Comparison of ENCODE assay signal across 21 cellular contexts in the genomic region with DNA sequence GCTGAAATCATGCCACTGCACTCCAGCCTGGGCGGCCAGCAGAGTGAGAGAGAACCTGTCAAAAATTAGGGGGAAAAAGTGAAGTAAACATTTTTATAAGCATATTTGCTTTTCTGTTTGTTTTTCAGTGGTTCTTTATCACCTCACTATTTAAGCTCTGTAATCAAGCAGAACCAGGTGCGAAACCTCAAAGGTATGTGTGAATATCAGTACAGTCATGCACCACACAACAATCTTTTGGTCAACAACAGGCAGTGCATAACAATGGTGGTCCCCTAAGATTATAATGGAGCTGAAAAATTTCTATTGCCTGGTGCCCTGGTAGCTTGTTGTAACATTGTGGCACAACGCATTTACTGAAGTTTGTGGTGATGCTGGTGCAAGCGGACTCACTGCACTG.
"Had no signal": no experiment of that assay in that cellular context is flagged by ENCODE, and none has a peak within 500 bp of the region (broad histone marks: within the 10 kb centered on the region; RNA-seq: fewer than 3 reads in every experiment).

No MANE protein-coding gene starts in this region.

- ATAC-seq: activated T-helper 17 cell treated with anti-CD3 and anti-CD28 coated beads, Interleukin-2, amount 50 U/mL, for 72 hours; foreskin keratinocyte; left lung; naive thymus-derived CD4-positive, alpha-beta T cell; psoas muscle; T-helper 17 cell had no signal

- H3K27ac Mint-ChIP-seq: activated CD4-positive, alpha-beta memory T cell treated with anti-CD3 and anti-CD28 coated beads for 36 hours; activated naive CD4-positive, alpha-beta T cell treated with anti-CD3 and anti-CD28 coated beads for 36 hours; activated T-helper 17 cell treated with anti-CD3 and anti-CD28 coated beads, Interleukin-2, amount 50 U/mL, for 72 hours; dendritic cell treated with granulocyte-macrophage colony-stimulating factor and Interleukin-4, amounts not matched to agents 40 ng/mL and 50 ng/mL, for 4 days; stimulated activated naive CD8-positive, alpha-beta T cell treated with anti-CD3 and anti-CD28 coated beads, Interleukin-15, Interleukin-2, amounts not matched to agents 100 ng/mL and 50 ng/mL, for 24 hours; T-helper 17 cell had no signal

- H3K4me3 Mint-ChIP-seq: activated CD4-positive, alpha-beta memory T cell treated with anti-CD3 and anti-CD28 coated beads for 36 hours; activated naive CD4-positive, alpha-beta T cell treated with anti-CD3 and anti-CD28 coated beads for 36 hours; activated T-helper 17 cell treated with anti-CD3 and anti-CD28 coated beads, Interleukin-2, amount 50 U/mL, for 72 hours; dendritic cell treated with granulocyte-macrophage colony-stimulating factor and Interleukin-4, amounts not matched to agents 40 ng/mL and 50 ng/mL, for 4 days; naive thymus-derived CD4-positive, alpha-beta T cell; stimulated activated naive CD8-positive, alpha-beta T cell treated with anti-CD3 and anti-CD28 coated beads, Interleukin-15, Interleukin-2, amounts not matched to agents 100 ng/mL and 50 ng/mL, for 24 hours; T-helper 17 cell had no signal

- H3K4me1 ChIP-seq: psoas muscle, right atrium auricular region had no signal

- H3K9me3 ChIP-seq: left lung, psoas muscle, right atrium auricular region, thyroid gland had no signal

- H3K27me3 ChIP-seq: cardiac muscle cell, foreskin keratinocyte, left lung, right atrium auricular region, thyroid gland had no signal

- H3K9me3 Mint-ChIP-seq: activated CD4-positive, alpha-beta memory T cell treated with anti-CD3 and anti-CD28 coated beads for 36 hours; activated naive CD4-positive, alpha-beta T cell treated with anti-CD3 and anti-CD28 coated beads for 36 hours; activated T-helper 17 cell treated with anti-CD3 and anti-CD28 coated beads, Interleukin-2, amount 50 U/mL, for 72 hours; dendritic cell treated with granulocyte-macrophage colony-stimulating factor and Interleukin-4, amounts not matched to agents 40 ng/mL and 50 ng/mL, for 4 days; naive thymus-derived CD4-positive, alpha-beta T cell; stimulated activated naive CD8-positive, alpha-beta T cell treated with anti-CD3 and anti-CD28 coated beads, Interleukin-15, Interleukin-2, amounts not matched to agents 100 ng/mL and 50 ng/mL, for 24 hours had no signal

- DNase-seq: activated CD4-positive, alpha-beta memory T cell treated with anti-CD3 and anti-CD28 coated beads for 36 hours; activated CD4-positive, alpha-beta T cell treated with anti-CD3 and anti-CD28 coated beads for 48 hours; activated naive CD4-positive, alpha-beta T cell treated with anti-CD3 and anti-CD28 coated beads for 36 hours; activated T-cell treated with anti-CD3 and anti-CD28 coated beads, Interleukin-2, amount 50 U/mL, for 1 hour; amygdala; effector CD4-positive, alpha-beta T cell; foreskin keratinocyte; kidney glomerular epithelial cell; left lung; naive thymus-derived CD4-positive, alpha-beta T cell; psoas muscle; stimulated activated CD4-positive, alpha-beta T cell treated with anti-CD3 and anti-CD28 coated beads, Interleukin-4, amount 100 ng/mL, for 24 hours; substantia nigra; SW 1271; T-helper 17 cell; thyroid gland had no signal

- H3K27ac ChIP-seq: cardiac muscle cell, foreskin keratinocyte, left lung, psoas muscle, right atrium auricular region, thyroid gland had no signal

- H3K27me3 Mint-ChIP-seq: activated CD4-positive, alpha-beta memory T cell treated with anti-CD3 and anti-CD28 coated beads for 36 hours; activated T-helper 17 cell treated with anti-CD3 and anti-CD28 coated beads, Interleukin-2, amount 50 U/mL, for 72 hours; dendritic cell treated with granulocyte-macrophage colony-stimulating factor and Interleukin-4, amounts not matched to agents 40 ng/mL and 50 ng/mL, for 4 days; naive thymus-derived CD4-positive, alpha-beta T cell; stimulated activated naive CD8-positive, alpha-beta T cell treated with anti-CD3 and anti-CD28 coated beads, Interleukin-15, Interleukin-2, amounts not matched to agents 100 ng/mL and 50 ng/mL, for 24 hours; T-helper 17 cell had no signal
